8 cellular contexts compared by ENCODE assay signal in the genomic region with DNA sequence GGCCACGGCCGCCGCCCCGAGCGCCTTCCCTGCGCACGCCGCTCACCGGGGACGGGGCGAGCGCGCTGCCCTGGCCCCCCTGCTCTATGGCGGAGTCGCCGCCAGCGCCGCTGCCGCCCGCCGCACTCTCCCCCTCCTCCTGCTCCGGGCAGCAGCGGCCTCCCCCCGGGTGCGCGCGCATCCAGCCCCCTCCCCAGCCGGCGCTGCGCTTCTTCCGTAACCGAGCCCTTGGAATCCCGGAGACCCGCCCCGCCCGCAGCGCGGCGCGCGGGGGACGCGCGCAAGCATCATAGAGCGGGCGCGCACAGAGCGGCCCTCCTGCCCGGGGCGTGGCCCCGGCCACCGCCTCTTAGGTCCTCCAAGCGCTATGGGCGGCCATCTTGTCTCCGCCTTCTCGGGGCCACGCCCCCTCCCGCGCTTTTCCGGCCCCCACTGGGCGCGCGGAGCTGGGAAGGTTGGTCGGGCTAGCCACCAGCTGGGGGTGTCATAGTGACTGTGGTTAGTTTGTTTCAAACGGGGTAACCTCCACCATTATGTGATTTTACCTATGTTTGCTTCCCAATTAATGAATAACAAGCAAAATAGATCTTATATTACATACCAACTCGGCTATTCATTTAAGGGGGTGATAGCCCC. TPM values are rescaled to one million over a fixed set of nuclear protein-coding genes. Genes with fewer than 3 reads are reported as not detected.
DNase-seq lines count a peak whose midpoint lies in the region; ATAC-seq and TF ChIP-seq lines count a peak whose summit lies in the region.

A gene with protein sequence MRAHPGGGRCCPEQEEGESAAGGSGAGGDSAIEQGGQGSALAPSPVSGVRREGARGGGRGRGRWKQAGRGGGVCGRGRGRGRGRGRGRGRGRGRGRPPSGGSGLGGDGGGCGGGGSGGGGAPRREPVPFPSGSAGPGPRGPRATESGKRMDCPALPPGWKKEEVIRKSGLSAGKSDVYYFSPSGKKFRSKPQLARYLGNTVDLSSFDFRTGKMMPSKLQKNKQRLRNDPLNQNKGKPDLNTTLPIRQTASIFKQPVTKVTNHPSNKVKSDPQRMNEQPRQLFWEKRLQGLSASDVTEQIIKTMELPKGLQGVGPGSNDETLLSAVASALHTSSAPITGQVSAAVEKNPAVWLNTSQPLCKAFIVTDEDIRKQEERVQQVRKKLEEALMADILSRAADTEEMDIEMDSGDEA (minus strand): TSS at position 291 of the 636 bp plus-strand sequence. CDS start 110 bp downstream, at position 181.

- peaks cover 54% of the 10 kb centered on the region for H3K4me1 Mint-ChIP-seq in activated T-cell treated with anti-CD3 and anti-CD28 coated beads, Interleukin-2, amount 50 U/mL, for 72 hours (ENCODE audit: low read depth)

- H3K27me3 ChIP-seq in KMS-11 (ENCODE audit: insufficient read depth, low read depth) (no peaks in the 10 kb centered on the region), Peyer's patch (no peaks in the 10 kb centered on the region), esophagus muscularis mucosa (no peaks in the 10 kb centered on the region)

- 0% methylated on average over 17 of the region's 66 CpGs for WGBS in esophagus muscularis mucosa

- DNase-seq in DMS79 treated with DMSO at 0.1 percent for 48 hours (lab: John Stamatoyannopoulos, UW) = peak; percentile 88
- DNase-seq in Peyer's patch = peak; percentile 93 to 97 (median 95)
- peak; percentile 95 to 98 for DNase-seq in activated T-cell treated with anti-CD3 and anti-CD28 coated beads, Interleukin-2, amount 50 U/mL, for 72 hours
- DNase-seq in esophagus muscularis mucosa (ENCODE audit: extremely low spot score) = peak; percentile 97
- peak; percentile 96 for DNase-seq in myocyte (ENCODE audit: low read depth)
- DNase-seq in stimulated activated CD8-positive, alpha-beta memory T cell treated with anti-CD3 and anti-CD28 coated beads, Interleukin-7, amount 100 ng/mL, for 48 hours (ENCODE audit: extremely low read depth in 1 of 2, low read depth in 1 of 2) = peak; percentile 91 to 96

- H3K9me3 ChIP-seq in Peyer's patch (no peaks in the 10 kb centered on the region), esophagus muscularis mucosa (no peaks in the 10 kb centered on the region)

- intact Hi-C loops in esophagus muscularis mucosa (cut with DNase I) = loop anchor here (2.0 kb wide), 1 partner anchor 44 kb away; a partner anchor contains a TSS

- H4K20me1 ChIP-seq in KMS-11 (ENCODE audit: insufficient read depth) = peaks cover 10% of the 10 kb centered on the region

- peak within 1 kb of the TSS; percentile 93 for H3K4me2 ChIP-seq in KMS-11

- peaks cover 8 to 12% of the 10 kb centered on the region in 2 donors for H3K36me3 Mint-ChIP-seq in activated T-cell treated with anti-CD3 and anti-CD28 coated beads, Interleukin-2, amount 50 U/mL, for 72 hours (ENCODE audit: insufficient read depth in 2 of 2)

- peak within 1 kb of the TSS; percentile 54 for H3K9ac ChIP-seq in KMS-11

- TF ChIP-seq CTCF in KMS-11 (conservative IDR thresholded peaks at IDR 0.05; ENCODE audit: low read depth, low read length) = no peak
- TF ChIP-seq CTCF in Peyer's patch (IDR thresholded peaks at IDR 0.05) = peak in 3 of 6 experiments; percentile 9 to 31 (median 11)
- peak in 1 of 3 experiments; percentile 16 for TF ChIP-seq CTCF in esophagus muscularis mucosa (IDR thresholded peaks at IDR 0.05)

- H2AFZ ChIP-seq in KMS-11 (ENCODE audit: low read depth) = peak within 1 kb of the TSS; percentile 64

- H3K9me3 Mint-ChIP-seq in activated T-cell treated with anti-CD3 and anti-CD28 coated beads, Interleukin-2, amount 50 U/mL, for 72 hours = no peaks in the 10 kb centered on the region

- H3K4me1 ChIP-seq in KMS-11 (ENCODE audit: low read depth, poor library complexity, severe bottlenecking) = peaks cover 48% of the 10 kb centered on the region
- H3K4me1 ChIP-seq in Peyer's patch = peaks cover 0 to 32% (median 8%) of the 10 kb centered on the region in 4 donors
- peaks cover 19 to 47% (median 36%) of the 10 kb centered on the region in 4 donors for H3K4me1 ChIP-seq in esophagus muscularis mucosa

- no peaks in the 10 kb centered on the region for H3K27me3 Mint-ChIP-seq in activated T-cell treated with anti-CD3 and anti-CD28 coated beads, Interleukin-2, amount 50 U/mL, for 72 hours (ENCODE audit: low read depth)

- TF ChIP-seq EP300 in esophagus muscularis mucosa (IDR thresholded peaks at IDR 0.05) = no peak

- no peaks in the 10 kb centered on the region for H3K36me3 ChIP-seq in KMS-11 (ENCODE audit: insufficient read depth)
- no peaks in the 10 kb centered on the region for H3K36me3 ChIP-seq in Peyer's patch
- H3K36me3 ChIP-seq in esophagus muscularis mucosa = no peaks in the 10 kb centered on the region

- TF ChIP-seq POLR2A in Peyer's patch (IDR thresholded peaks at IDR 0.05) = peak; percentile 73 to 74
- TF ChIP-seq POLR2A in esophagus muscularis mucosa (IDR thresholded peaks at IDR 0.05; ENCODE audit: low read depth) = no peak

- no peak within 1 kb of the TSS for H3K4me3 ChIP-seq in KMS-11 (IDR thresholded peaks at IDR 0.05; ENCODE audit: insufficient read depth, low read depth, low read length)
- peak within 1 kb of the TSS; percentile 81 to 90 (median 86) for H3K4me3 ChIP-seq in Peyer's patch
- H3K4me3 ChIP-seq in esophagus muscularis mucosa = peak within 1 kb of the TSS; percentile 77 to 92 (median 84)

- peak; percentile 88 for ATAC-seq in GM21737 (IDR thresholded peaks at IDR 0.05; ENCODE audit: unreplicated experiment)
- ATAC-seq in activated T-cell treated with anti-CD3 and anti-CD28 coated beads, Interleukin-2, amount 50 U/mL, for 72 hours (replicated peaks in 1 of 2) = peak; percentile 89 to 90

- H3K27ac ChIP-seq in KMS-11 (peak within 1 kb of the TSS; percentile 77), Peyer's patch (peak within 1 kb of the TSS; percentile 87 to 94 (median 91)), esophagus muscularis mucosa (replicated peaks in 1 of 4) (peak within 1 kb of the TSS; percentile 80 to 85 (median 83))

- peak within 1 kb of the TSS; percentile 99 for H3K27ac Mint-ChIP-seq in activated T-cell treated with anti-CD3 and anti-CD28 coated beads, Interleukin-2, amount 50 U/mL, for 72 hours

- H3K4me3 Mint-ChIP-seq in activated T-cell treated with anti-CD3 and anti-CD28 coated beads, Interleukin-2, amount 50 U/mL, for 72 hours = peak within 1 kb of the TSS; percentile 97

- peaks cover 36% of the 10 kb centered on the region for H3K79me2 ChIP-seq in KMS-11 (ENCODE audit: insufficient read depth, low read depth)

RNA-seq across cellular contexts. Expression of the gene that starts here (rescaled TPM):
- total RNA-seq in Peyer's patch = 10 to 100 TPM; 27.5 to 44.6 (median 34.0) TPM
- total RNA-seq in activated T-cell treated with anti-CD3 and anti-CD28 coated beads, Interleukin-2, amount 50 U/mL, for 72 hours = 100 to 1,000 TPM; 206 to 207 TPM
- total RNA-seq in esophagus muscularis mucosa = 10 to 100 TPM; 30.7 to 43.9 (median 40.8) TPM
- 14.5 TPM in 2 replicates for total RNA-seq in myocyte
- polyA plus RNA-seq in myocyte (2012) = 31.4 TPM

Comparison
In these comparisons a context has a peak if more than half of its experiments do, and no peak if none do; other contexts are left out.
1. RNA of the gene that starts here (total RNA-seq): 206 to 207 TPM in activated T-cell treated with anti-CD3 and anti-CD28 coated beads, Interleukin-2, amount 50 U/mL, for 72 hours; 30.7 to 43.9 TPM in esophagus muscularis mucosa, 27.5 to 44.6 TPM in Peyer's patch and 14.5 TPM in myocyte; every median in the first group is over 4 times any median in the second.
2. Peak in every context shown above with its lines, with median percentiles within 50 percentile points of each other: DNase-seq and H3K27ac ChIP-seq.